In the genomic region with DNA sequence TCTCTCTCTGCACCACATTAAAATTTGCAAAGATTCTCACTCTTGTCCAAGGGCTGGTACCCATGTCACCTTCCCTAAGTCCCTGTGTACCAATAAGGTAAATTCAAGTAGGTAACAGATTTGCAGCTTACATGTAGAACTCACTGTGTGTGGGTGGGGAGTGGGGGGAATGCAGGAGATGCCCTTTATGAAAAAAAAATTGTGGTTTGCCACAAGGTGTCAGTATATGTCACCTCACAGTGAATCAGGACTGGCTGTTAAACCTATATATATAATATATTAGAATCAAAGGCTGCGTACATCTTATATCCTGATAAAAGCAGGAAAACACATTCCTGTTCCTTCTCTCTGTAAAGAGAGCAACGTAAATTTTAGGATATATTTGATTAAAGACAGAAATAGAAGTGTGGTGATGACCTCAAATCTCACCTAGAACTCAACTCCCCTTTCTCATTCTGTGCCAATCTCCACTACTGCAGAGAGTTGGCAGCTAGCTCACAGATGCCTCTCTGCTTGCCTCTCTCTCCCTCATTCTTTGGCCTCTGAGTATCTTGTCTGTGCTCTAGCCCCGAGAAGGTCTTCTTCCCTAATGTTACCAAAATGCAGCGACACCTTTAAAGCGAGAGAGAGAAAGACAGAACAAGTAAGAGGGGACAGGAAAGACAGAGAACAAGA, we compare ENCODE assay signal across 1 cellular context.
TF ChIP-seq lines count a peak whose summit lies in the region.

No MANE protein-coding gene starts in this region.

TF ChIP-seq in K562, 482 proteins besides CTCF, POLR2A, EP300 and RAD21:
- TF ChIP-seq, protein P1, sequence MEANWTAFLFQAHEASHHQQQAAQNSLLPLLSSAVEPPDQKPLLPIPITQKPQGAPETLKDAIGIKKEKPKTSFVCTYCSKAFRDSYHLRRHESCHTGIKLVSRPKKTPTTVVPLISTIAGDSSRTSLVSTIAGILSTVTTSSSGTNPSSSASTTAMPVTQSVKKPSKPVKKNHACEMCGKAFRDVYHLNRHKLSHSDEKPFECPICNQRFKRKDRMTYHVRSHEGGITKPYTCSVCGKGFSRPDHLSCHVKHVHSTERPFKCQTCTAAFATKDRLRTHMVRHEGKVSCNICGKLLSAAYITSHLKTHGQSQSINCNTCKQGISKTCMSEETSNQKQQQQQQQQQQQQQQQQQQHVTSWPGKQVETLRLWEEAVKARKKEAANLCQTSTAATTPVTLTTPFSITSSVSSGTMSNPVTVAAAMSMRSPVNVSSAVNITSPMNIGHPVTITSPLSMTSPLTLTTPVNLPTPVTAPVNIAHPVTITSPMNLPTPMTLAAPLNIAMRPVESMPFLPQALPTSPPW (CRISPR knock-in tag; IDR thresholded peaks at IDR 0.05): 0 out of 2 replicates have a peak, but pooled peaks have one; percentile 13
- TF ChIP-seq ZZZ3 (IDR thresholded peaks at IDR 0.05): no peak
- peak; percentile 11; the same call in 1 of the 2 replicates for TF ChIP-seq EGR1 (conservative IDR thresholded peaks at IDR 0.05)
- TF ChIP-seq, protein P2, sequence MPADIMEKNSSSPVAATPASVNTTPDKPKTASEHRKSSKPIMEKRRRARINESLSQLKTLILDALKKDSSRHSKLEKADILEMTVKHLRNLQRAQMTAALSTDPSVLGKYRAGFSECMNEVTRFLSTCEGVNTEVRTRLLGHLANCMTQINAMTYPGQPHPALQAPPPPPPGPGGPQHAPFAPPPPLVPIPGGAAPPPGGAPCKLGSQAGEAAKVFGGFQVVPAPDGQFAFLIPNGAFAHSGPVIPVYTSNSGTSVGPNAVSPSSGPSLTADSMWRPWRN (IDR thresholded peaks at IDR 0.05; ENCODE audit: low read depth): no peak
